ENCODE assay signal across 28 cellular contexts in the genomic region with DNA sequence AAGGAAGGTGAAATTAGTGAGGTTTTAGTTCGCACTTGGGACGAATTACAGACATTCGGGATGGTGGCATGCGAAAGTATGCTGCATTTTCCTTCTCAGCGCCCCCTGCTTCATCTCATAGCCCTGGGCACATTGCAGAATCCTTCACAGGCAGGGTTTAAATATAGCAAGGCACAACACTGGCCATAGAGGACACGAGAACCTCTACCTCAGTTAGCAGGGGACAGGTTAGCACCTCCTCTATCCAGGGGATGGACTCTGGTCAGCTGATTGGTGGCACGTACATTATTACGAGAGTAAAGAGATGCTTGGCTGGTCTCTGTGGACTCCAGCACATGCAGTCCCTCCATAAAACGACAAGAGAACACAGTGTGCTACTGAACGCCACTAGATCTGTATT. TPM values are rescaled to one million over a fixed set of nuclear protein-coding genes. Genes with fewer than 3 reads are reported as not detected.
DNase-seq lines count a peak whose midpoint lies in the region; ATAC-seq, FAIRE-seq and TF ChIP-seq lines count a peak whose summit lies in the region.
"Had no signal": no experiment of that assay in that cellular context is flagged by ENCODE, and none has a peak within 500 bp of the region (broad histone marks: within the 10 kb centered on the region; RNA-seq: fewer than 3 reads in every experiment).

No MANE protein-coding gene starts in this region.

- H3K9me3 Mint-ChIP-seq in activated naive CD4-positive, alpha-beta T cell treated with anti-CD3 and anti-CD28 coated beads, Interleukin-2, amount 10 ng/mL, durations not matched to agents 7 days and 5 days = no peaks in the 10 kb centered on the region
- peaks cover 18% of the 10 kb centered on the region; the same call in 1 of the 2 replicates for H3K9me3 Mint-ChIP-seq in HFFc6
- H3K9me3 Mint-ChIP-seq: activated CD4-positive, alpha-beta memory T cell treated with anti-CD3 and anti-CD28 coated beads, Interleukin-2, amount 10 ng/mL, durations not matched to agents 7 days and 5 days; activated naive CD4-positive, alpha-beta T cell treated with anti-CD3 and anti-CD28 coated beads, Interleukin-2, amount 50 U/mL, for 72 hours; activated T-helper 17 cell treated with anti-CD3 and anti-CD28 coated beads, Interleukin-2, amount 50 U/mL, for 72 hours; dendritic cell treated with granulocyte-macrophage colony-stimulating factor and Interleukin-4, amounts not matched to agents 40 ng/mL and 50 ng/mL, for 4 days; type B pancreatic cell had no signal

- H2BK5ac ChIP-seq in H1 (ENCODE audit: low read depth, low read length) = no peak overlapping the region

- TF ChIP-seq EP300 in H1 (IDR thresholded peaks at IDR 0.05; ENCODE audit: borderline replicate concordance in 1 of 2, low read depth in 2 of 2, low read length in 2 of 2) = no peak

- no peak overlapping the region for H3K9ac ChIP-seq in HUES48 (ENCODE audit: low read depth, low read length)
- H3K9ac ChIP-seq in H1 (replicated peaks in 1 of 4; ENCODE audit: extremely low read depth in 1 of 4, low read depth in 3 of 4, low read length in 3 of 4) = no peak overlapping the region
- H3K9ac ChIP-seq in skeletal muscle satellite cell (ENCODE audit: low read depth, low read length) = no peak overlapping the region
- H3K9ac ChIP-seq: BLaER1 treated with 17β-estradiol and CSF1 and Interleukin-3, amounts not matched to agents 10 nM and 100 nM had no signal

- H3K27me3 ChIP-seq in HUES48 (ENCODE audit: control insufficient read depth, insufficient read depth, low read length) (no peaks in the 10 kb centered on the region), H1 (replicated peaks in 1 of 4; ENCODE audit: control insufficient read depth in 3 of 4, extremely low read depth in 1 of 4, insufficient read depth in 3 of 4, low read length in 3 of 4) (no peaks in the 10 kb centered on the region), skeletal muscle satellite cell (ENCODE audit: control insufficient read depth, insufficient read depth, low read length) (no peaks in the 10 kb centered on the region), vagina (no peaks in the 10 kb centered on the region)
- H3K27me3 ChIP-seq: BLaER1 treated with 17β-estradiol and CSF1 and Interleukin-3, amounts not matched to agents 10 nM and 100 nM; cardiac muscle cell; MG63 had no signal

- H3K23me2 ChIP-seq in H1 (ENCODE audit: low read depth, low read length) = no peaks in the 10 kb centered on the region

- H3K27ac ChIP-seq in HUES48 (ENCODE audit: low read depth, low read length) (peak overlapping the region; percentile 76), H1 (ENCODE audit: low read depth, low read length) (no peak overlapping the region), vagina (no peak overlapping the region)
- H3K27ac ChIP-seq: BLaER1 treated with 17β-estradiol and CSF1 and Interleukin-3, amounts not matched to agents 10 nM and 100 nM; cardiac muscle cell had no signal

- H3K4me1 ChIP-seq in HUES48 (ENCODE audit: control insufficient read depth, insufficient read depth, low read length) (peaks cover 31% of the 10 kb centered on the region), H1 (replicated peaks in 1 of 4; ENCODE audit: control insufficient read depth in 3 of 4, insufficient read depth in 4 of 4, low read length in 3 of 4) (peaks cover 5 to 25% (median 14%) of the 10 kb centered on the region in 4 experiments; a peak in 4 of 7 replicates), skeletal muscle satellite cell (ENCODE audit: control insufficient read depth, insufficient read depth, low read length) (no peaks in the 10 kb centered on the region), vagina (no peaks in the 10 kb centered on the region)

- H2AFZ ChIP-seq in H1 (ENCODE audit: low read length) = no peak overlapping the region

- WGBS in H1 (ENCODE audit: extremely low coverage in 1 of 2, insufficient coverage in 1 of 2, insufficient read length in 1 of 2, insufficient replicate concordance in 2 of 2, low coverage in 1 of 2, low lambda C conversion rate in 2 of 2, missing lambda C conversion rate in 1 of 2), 2 experiments = 83% methylated on average over 10 of the region's 10 CpGs; no CpG with 5 or more reads in 1 of the 2 experiments

- DNase-seq in H1 (ENCODE audit: low read depth in 1 of 2, low spot score in 2 of 2) = no peak
- peak; percentile 10 for DNase-seq in myocyte (ENCODE audit: low read depth)
- no peak for DNase-seq in activated naive CD4-positive, alpha-beta T cell treated with anti-CD3 and anti-CD28 coated beads, Interleukin-2, amount 10 ng/mL, durations not matched to agents 7 days and 5 days
- no peak for DNase-seq in vagina (ENCODE audit: extremely low spot score in 2 of 2)
- no peak for DNase-seq in HFFc6
- DNase-seq: activated CD4-positive, alpha-beta memory T cell treated with anti-CD3 and anti-CD28 coated beads, Interleukin-2, amount 10 ng/mL, durations not matched to agents 7 days and 5 days; activated CD8-positive, alpha-beta memory T cell treated with anti-CD3 and anti-CD28 coated beads, Interleukin-2, amount 50 U/mL, for 48 hours; DMS53; H7; KBM-7; MG63; NCI-H1417 treated with DMSO at 0.1 percent for 48 hours; NCI-H2081; NCI-H345; NCI-H748 treated with DMSO at 0.1 percent for 48 hours; RPMI8226; stimulated activated CD4-positive, alpha-beta T cell treated with anti-CD3 and anti-CD28 coated beads, Interleukin-2, amount 100 ng/mL, for 24 hours; T-helper 1 cell had no signal

- no peak overlapping the region for H4K8ac ChIP-seq in H1 (ENCODE audit: extremely low read depth, insufficient read depth, low read length)

- H3K4me3 ChIP-seq in HUES48 (ENCODE audit: low read depth, low read length) = no peak overlapping the region
- no peak overlapping the region; a peak in 1 of 8 replicates for H3K4me3 ChIP-seq in H1 (ENCODE audit: extremely low read depth in 1 of 4, insufficient read depth in 2 of 4, low read depth in 3 of 4, low read length in 4 of 4)
- H3K4me3 ChIP-seq in skeletal muscle satellite cell (ENCODE audit: low read length) = no peak overlapping the region
- H3K4me3 ChIP-seq in vagina = no peak overlapping the region
- H3K4me3 ChIP-seq: BLaER1 treated with 17β-estradiol and CSF1 and Interleukin-3, amounts not matched to agents 10 nM and 100 nM; cardiac muscle cell; MG63 had no signal

- peaks cover 0 to 6% of the 10 kb centered on the region in 2 experiments; a peak in 2 of 4 replicates for H3K79me2 ChIP-seq in H1 (ENCODE audit: control insufficient read depth in 1 of 2, insufficient read depth in 2 of 2, low read length in 2 of 2)

- H4K20me1 ChIP-seq in H1 (replicated peaks in 1 of 2; ENCODE audit: control insufficient read depth in 1 of 2, insufficient read depth in 2 of 2, low read length in 2 of 2) = peaks cover 0 to 3% of the 10 kb centered on the region in 2 experiments
- H4K20me1 ChIP-seq: BLaER1 treated with 17β-estradiol and CSF1 and Interleukin-3, amounts not matched to agents 10 nM and 100 nM had no signal

- H3K4ac ChIP-seq in H1 (replicated peaks; ENCODE audit: insufficient read length, low read depth, low read length) = no peak overlapping the region

- no peak overlapping the region for H2BK120ac ChIP-seq in H1 (replicated peaks; ENCODE audit: low read depth, low read length)

- H3K27me3 Mint-ChIP-seq in activated naive CD4-positive, alpha-beta T cell treated with anti-CD3 and anti-CD28 coated beads, Interleukin-2, amount 10 ng/mL, durations not matched to agents 7 days and 5 days = no peaks in the 10 kb centered on the region
- H3K27me3 Mint-ChIP-seq in HFFc6 (ENCODE audit: insufficient read depth) = 0 out of 2 replicates have a peak, but pooled peaks cover 2% of the 10 kb centered on the region
- H3K27me3 Mint-ChIP-seq: activated CD4-positive, alpha-beta memory T cell treated with anti-CD3 and anti-CD28 coated beads, Interleukin-2, amount 10 ng/mL, durations not matched to agents 7 days and 5 days; activated T-helper 17 cell treated with anti-CD3 and anti-CD28 coated beads, Interleukin-2, amount 50 U/mL, for 72 hours; dendritic cell treated with granulocyte-macrophage colony-stimulating factor and Interleukin-4, amounts not matched to agents 40 ng/mL and 50 ng/mL, for 4 days; type B pancreatic cell had no signal

- TF ChIP-seq RAD21 in H1 (IDR thresholded peaks at IDR 0.05 in 1 of 2, conservative IDR thresholded peaks at IDR 0.05 in 1 of 2; ENCODE audit: low read depth in 2 of 2, low read length in 2 of 2) = no peak

- H3K79me1 ChIP-seq in H1 (ENCODE audit: low read depth, low read length) = peaks cover 2% of the 10 kb centered on the region; the same call in 1 of the 2 replicates

- H3K36me3 Mint-ChIP-seq in activated naive CD4-positive, alpha-beta T cell treated with anti-CD3 and anti-CD28 coated beads, Interleukin-2, amount 10 ng/mL, durations not matched to agents 7 days and 5 days = no peaks in the 10 kb centered on the region
- H3K36me3 Mint-ChIP-seq in HFFc6 (ENCODE audit: low read depth) = peaks cover 2% of the 10 kb centered on the region; the same call in 1 of the 2 replicates

- no peak overlapping the region for H3K27ac Mint-ChIP-seq in activated naive CD4-positive, alpha-beta T cell treated with anti-CD3 and anti-CD28 coated beads, Interleukin-2, amount 10 ng/mL, durations not matched to agents 7 days and 5 days
- no peak overlapping the region for H3K27ac Mint-ChIP-seq in HFFc6
- H3K27ac Mint-ChIP-seq: activated CD4-positive, alpha-beta memory T cell treated with anti-CD3 and anti-CD28 coated beads, Interleukin-2, amount 10 ng/mL, durations not matched to agents 7 days and 5 days; activated naive CD4-positive, alpha-beta T cell treated with anti-CD3 and anti-CD28 coated beads, Interleukin-2, amount 50 U/mL, for 72 hours; activated T-helper 17 cell treated with anti-CD3 and anti-CD28 coated beads, Interleukin-2, amount 50 U/mL, for 72 hours; dendritic cell treated with granulocyte-macrophage colony-stimulating factor and Interleukin-4, amounts not matched to agents 40 ng/mL and 50 ng/mL, for 4 days had no signal

- no peaks in the 10 kb centered on the region for H3K9me3 ChIP-seq in HUES48 (ENCODE audit: control insufficient read depth, insufficient read depth, low read length)
- H3K9me3 ChIP-seq in H1 (ENCODE audit: insufficient read depth in 2 of 2, low read depth in 1 of 2, low read length in 1 of 2) = no peaks in the 10 kb centered on the region
- H3K9me3 ChIP-seq in skeletal muscle satellite cell (replicated peaks; ENCODE audit: low read length) = no peaks in the 10 kb centered on the region
- H3K9me3 ChIP-seq in vagina = no peaks in the 10 kb centered on the region
- H3K9me3 ChIP-seq: MG63 had no signal

- H3K4me2 ChIP-seq in H1 (ENCODE audit: insufficient read depth in 1 of 2, low read depth in 2 of 2, low read length in 2 of 2) (0 out of 4 replicates have a peak overlapping the region, but pooled peaks of 1 of the 2 experiments have one; percentile 36), skeletal muscle satellite cell (ENCODE audit: low read length) (peak overlapping the region; percentile 47)
- H3K4me2 ChIP-seq: BLaER1 treated with 17β-estradiol and CSF1 and Interleukin-3, amounts not matched to agents 10 nM and 100 nM had no signal

- no peak overlapping the region; the same call in 1 of the 2 replicates for H2BK20ac ChIP-seq in H1 (ENCODE audit: low read length)

- H3K18ac ChIP-seq in H1 (ENCODE audit: extremely low read depth, low read length) = no peak overlapping the region

- peak; percentile 5 to 31 (median 13); a peak in 2 of 4 replicates for TF ChIP-seq CTCF in H1 (IDR thresholded peaks at IDR 0.05; ENCODE audit: control extremely low read depth in 1 of 3, insufficient read depth in 1 of 3, low read depth in 1 of 3, low read length in 3 of 3)
- no peak for TF ChIP-seq CTCF in vagina (IDR thresholded peaks at IDR 0.05)
- no peak for TF ChIP-seq CTCF in HFFc6 (IDR thresholded peaks at IDR 0.05)

- H3K4me3 Mint-ChIP-seq in activated naive CD4-positive, alpha-beta T cell treated with anti-CD3 and anti-CD28 coated beads, Interleukin-2, amount 10 ng/mL, durations not matched to agents 7 days and 5 days = no peak overlapping the region
- no peak overlapping the region for H3K4me3 Mint-ChIP-seq in HFFc6
- H3K4me3 Mint-ChIP-seq: activated CD4-positive, alpha-beta memory T cell treated with anti-CD3 and anti-CD28 coated beads, Interleukin-2, amount 10 ng/mL, durations not matched to agents 7 days and 5 days; activated T-helper 17 cell treated with anti-CD3 and anti-CD28 coated beads, Interleukin-2, amount 50 U/mL, for 72 hours; dendritic cell treated with granulocyte-macrophage colony-stimulating factor and Interleukin-4, amounts not matched to agents 40 ng/mL and 50 ng/mL, for 4 days; type B pancreatic cell had no signal

- H3K56ac ChIP-seq in H1 (replicated peaks; ENCODE audit: insufficient read length, low read depth, low read length) = no peak overlapping the region

- H3K4me1 Mint-ChIP-seq in activated naive CD4-positive, alpha-beta T cell treated with anti-CD3 and anti-CD28 coated beads, Interleukin-2, amount 10 ng/mL, durations not matched to agents 7 days and 5 days = peaks cover 4% of the 10 kb centered on the region
- H3K4me1 Mint-ChIP-seq in HFFc6 (ENCODE audit: low read depth) = no peaks in the 10 kb centered on the region; the same call in 1 of the 2 replicates
- H3K4me1 Mint-ChIP-seq: activated T-helper 17 cell treated with anti-CD3 and anti-CD28 coated beads, Interleukin-2, amount 50 U/mL, for 72 hours had no signal

- intact Hi-C loops in vagina (cut with DNase I) = loop anchor here (5.0 kb wide), 1 partner anchor 1445 kb away; no protein-coding TSS in a partner anchor

- no peak overlapping the region for H2BK15ac ChIP-seq in H1 (ENCODE audit: low read length)

- no peak overlapping the region for H3K23ac ChIP-seq in H1 (ENCODE audit: insufficient read length)

- H4K5ac ChIP-seq in H1 (ENCODE audit: insufficient read length, low read depth, low read length) = no peak overlapping the region

- H2BK12ac ChIP-seq in H1 (ENCODE audit: low read depth, low read length) = no peak overlapping the region

- H3K36me3 ChIP-seq in HUES48 (ENCODE audit: control insufficient read depth, insufficient read depth, low read length) = no peaks in the 10 kb centered on the region
- no peaks in the 10 kb centered on the region for H3K36me3 ChIP-seq in H1 (ENCODE audit: control insufficient read depth in 2 of 4, insufficient read depth in 4 of 4, low read length in 3 of 4)
- no peaks in the 10 kb centered on the region for H3K36me3 ChIP-seq in skeletal muscle satellite cell (ENCODE audit: insufficient read depth, low read length)
- no peaks in the 10 kb centered on the region for H3K36me3 ChIP-seq in vagina
- H3K36me3 ChIP-seq: cardiac muscle cell, MG63 had no signal

- peak overlapping the region; percentile 45 for H4K91ac ChIP-seq in H1 (replicated peaks; ENCODE audit: insufficient read length, low read length)

- no peak for ATAC-seq in GM18505 (IDR thresholded peaks at IDR 0.05; ENCODE audit: unreplicated experiment)
- ATAC-seq: activated naive CD4-positive, alpha-beta T cell treated with anti-CD3 and anti-CD28 coated beads, Interleukin-2, amount 50 U/mL, for 72 hours; activated T-helper 17 cell treated with anti-CD3 and anti-CD28 coated beads, Interleukin-2, amount 50 U/mL, for 72 hours had no signal

- POLR2A ChIA-PET in H1 (lab: Charles Lee; ENCODE audit: partially characterized antibody) = interaction anchor here (0.6 kb wide), 1 partner anchor 22 kb away, joined by 3 read pairs; no protein-coding TSS in a partner anchor

- no peak overlapping the region for H2AK5ac ChIP-seq in H1 (ENCODE audit: low read depth, low read length)

- FAIRE-seq in H1 (lab: Jason Lieb, UNC) = no peak
- FAIRE-seq: endothelial cell of umbilical vein had no signal

- H3K14ac ChIP-seq in H1 (ENCODE audit: insufficient read length) = no peak overlapping the region

- TF ChIP-seq POLR2A in H1 (IDR thresholded peaks at IDR 0.05; ENCODE audit: control extremely low read depth in 1 of 2, low read depth in 2 of 2, low read length in 2 of 2) (no peak), GM18505 (IDR thresholded peaks at IDR 0.05; ENCODE audit: borderline replicate concordance, extremely low read depth, insufficient read depth, insufficient read length) (no peak), vagina (IDR thresholded peaks at IDR 0.05) (no peak)

- CTCF ChIA-PET in H1 (lab: Charles Lee; ENCODE audit: partially characterized antibody) = interaction anchor here (0.6 to 2.1 kb wide), 9 partner anchors 14 to 141 kb away, joined by 3 to 10 read pairs (median 3); partner anchors contain the start of gene ABCA5
- CTCF ChIA-PET in activated naive CD4-positive, alpha-beta T cell treated with anti-CD3 and anti-CD28 coated beads, Interleukin-2, amount 10 ng/mL, durations not matched to agents 7 days and 5 days (lab: Charles Lee) = no interaction called here

RNA-seq across cellular contexts. Expression of gene MAP2K6, which starts 47.5 kb away (rescaled TPM):
- total RNA-seq in H1 (2021; fragmentation: NEBNext Ultra II Directional; extraction: Animal tissue kit (Norgen Biotek cat#: 25700)) = 42.2 and 44.1 TPM in 2 replicates
- polyA plus RNA-seq in H1 (2011; rRNA removed) = 6.7 and 11.0 TPM in 2 replicates
- 14.2 TPM for polyA plus RNA-seq in H1 (2011; cell fraction: cytosol; rRNA removed)
- polyA plus RNA-seq in H1 (2011; cell fraction: nucleus; rRNA removed) = 10.1 TPM
- 18.1 to 22.4 TPM (median 20.9 TPM) in 4 replicates for polyA plus RNA-seq in H1 (2012, experiment 1 of 2)
- polyA plus RNA-seq in H1 (2012, experiment 2 of 2) = 1.7 TPM
- polyA plus RNA-seq in H1 (2013, experiment 1 of 2) = 17.1 TPM
- polyA plus RNA-seq in H1 (2013, experiment 2 of 2) = 15.5 TPM
- polyA minus RNA-seq in H1 (2011; rRNA and poly(A)+ RNA removed) = 54.7 and 71.0 TPM in 2 replicates
- 16.1 TPM for polyA minus RNA-seq in H1 (2011; cell fraction: cytosol; rRNA and poly(A)+ RNA removed)
- polyA minus RNA-seq in H1 (2011; cell fraction: nucleus; rRNA and poly(A)+ RNA removed) = 31.7 TPM
- total RNA-seq in myocyte = 0.16 and 0.26 TPM in 2 replicates
- 0.11 TPM for polyA plus RNA-seq in myocyte (2012)
- 0.25 and 0.44 TPM in 2 replicates for total RNA-seq in skeletal muscle satellite cell (2012; rRNA removed)
- total RNA-seq in vagina = 10.3 TPM
- under 1 TPM in 5 of 6 experiments, not detected in 1; 0.06 to 0.66 (median 0.09) TPM for total RNA-seq in HFFc6 (2021; fragmentation: NEBNext Ultra II Directional; extraction: Animal tissue kit (Norgen Biotek cat#: 25700))

Comparison
In these comparisons a context has a peak if more than half of its experiments do, and no peak if none do; other contexts are left out.
1. CTCF ChIP-seq: peak in H1 (3 of 3); none in vagina (0 of 3) and HFFc6 (single experiment).